ENCODE assay signal across 8 cellular contexts in genomic region chr17:51166987-51167931, GRCh38. TPM values are rescaled to one million over a fixed set of nuclear protein-coding genes. Genes with fewer than 3 reads are reported as not detected.
DNase-seq lines count a peak whose midpoint lies in the region; ATAC-seq and TF ChIP-seq lines count a peak whose summit lies in the region.

No MANE protein-coding gene starts in this region.

- peaks cover 15% of the 10 kb centered on the region for H3K27me3 Mint-ChIP-seq in endothelial cell (ENCODE audit: unreplicated experiment)

- H3K36me3 ChIP-seq in muscle layer of colon (ENCODE audit: insufficient read depth, low read length): peaks cover 31% of the 10 kb centered on the region

- peak overlapping the region; percentile 91 for H3K4me3 ChIP-seq in AG09309 (ENCODE audit: control insufficient read depth, low read depth, low read length)
- peak overlapping the region; percentile 87 to 89 for H3K4me3 ChIP-seq in muscle layer of colon (ENCODE audit: low read depth in 1 of 2, low read length in 2 of 2)

- H3K9ac ChIP-seq in muscle layer of colon (ENCODE audit: low read length): no peak overlapping the region

- peaks cover 7% of the 10 kb centered on the region for H3K4me1 Mint-ChIP-seq in endothelial cell (ENCODE audit: unreplicated experiment)

- no peaks in the 10 kb centered on the region for H3K27me3 ChIP-seq in muscle layer of colon (ENCODE audit: control insufficient read depth in 1 of 2, insufficient read depth in 2 of 2, low read length in 2 of 2)

- DNase-seq in AG09309 (ENCODE audit: low read depth): no peak
- peak; percentile 27 for DNase-seq in NCI-H748 treated with DMSO at 0.1 percent for 48 hours (lab: John Stamatoyannopoulos, UW)
- peak; percentile 92 for DNase-seq in activated CD8-positive, alpha-beta memory T cell treated with anti-CD3 and anti-CD28 coated beads for 24 hours
- DNase-seq in endothelial cell (ENCODE audit: low spot score): peak; percentile 79
- peak; percentile 24 to 64 for DNase-seq in stimulated activated CD8-positive, alpha-beta memory T cell treated with anti-CD3 and anti-CD28 coated beads, Interleukin-7, amount 100 ng/mL, for 4 hours (ENCODE audit: low read depth in 2 of 2)

- peak; percentile 35 for ATAC-seq in GM18870 (IDR thresholded peaks at IDR 0.05; ENCODE audit: unreplicated experiment)
- peak; percentile 46 for ATAC-seq in HG03135 (IDR thresholded peaks at IDR 0.05; ENCODE audit: unreplicated experiment)

- H3K4me3 Mint-ChIP-seq in endothelial cell (ENCODE audit: unreplicated experiment): peak overlapping the region; percentile 88

- peak overlapping the region; percentile 81 for H3K27ac ChIP-seq in muscle layer of colon (ENCODE audit: low read depth, low read length)

- peaks cover 23% of the 10 kb centered on the region for H3K36me3 Mint-ChIP-seq in endothelial cell (ENCODE audit: low read depth, unreplicated experiment)

- TF ChIP-seq CTCF in AG09309 (IDR thresholded peaks at IDR 0.05; ENCODE audit: control insufficient read depth, insufficient read depth, low read depth, low read length, missing control alignments) (peak; percentile 85), endothelial cell (IDR thresholded peaks at IDR 0.05; ENCODE audit: unreplicated experiment) (peak; percentile 86)

- peak overlapping the region; percentile 70 for H3K27ac Mint-ChIP-seq in endothelial cell (ENCODE audit: unreplicated experiment)

- H3K4me1 ChIP-seq in muscle layer of colon (ENCODE audit: insufficient read depth, low read length): peaks cover 14% of the 10 kb centered on the region

- H3K9me3 ChIP-seq in muscle layer of colon (ENCODE audit: low read length): no peaks in the 10 kb centered on the region

- no peaks in the 10 kb centered on the region for H3K9me3 Mint-ChIP-seq in endothelial cell (ENCODE audit: unreplicated experiment)

RNA-seq across cellular contexts. Expression of gene NME2, which starts 1.0 kb away (rescaled TPM):
- 476 TPM for total RNA-seq in endothelial cell (ENCODE audit: unreplicated experiment)

RNA-seq across cellular contexts. Expression of gene NME1, which starts 13.9 kb away (rescaled TPM):
- total RNA-seq in endothelial cell (ENCODE audit: unreplicated experiment): 57.3 TPM

RNA-seq across cellular contexts. Expression of gene SPAG9, which starts 46.6 kb away (rescaled TPM):
- total RNA-seq in endothelial cell (ENCODE audit: unreplicated experiment): 107 TPM
